In genomic region chr7:65308300-65308678, GRCh38 we compare ENCODE assay signal across 9 cellular contexts.
"Had no signal": no experiment of that assay in that cellular context is flagged by ENCODE, and none has a peak within 500 bp of the region (broad histone marks: within the 10 kb centered on the region; RNA-seq: fewer than 3 reads in every experiment).

No MANE protein-coding gene starts in this region.

- H3K4me3 ChIP-seq: esophagus muscularis mucosa, gastroesophageal sphincter had no signal

- H3K36me3 ChIP-seq: esophagus muscularis mucosa, gastroesophageal sphincter had no signal

- H3K9me3 ChIP-seq: esophagus muscularis mucosa, gastroesophageal sphincter had no signal

- FAIRE-seq: astrocyte, colon, TTC549 had no signal

- H3K27ac ChIP-seq: esophagus muscularis mucosa, foreskin keratinocyte, gastroesophageal sphincter, WERI-Rb-1 had no signal

- H3K4me1 ChIP-seq: esophagus muscularis mucosa, foreskin keratinocyte had no signal

- H3K27me3 ChIP-seq: foreskin keratinocyte had no signal

- ATAC-seq: activated CD8-positive, alpha-beta T cell treated with anti-CD3 and anti-CD28 coated beads for 36 hours; gastroesophageal sphincter had no signal

- DNase-seq: cortex of kidney had no signal
